19 cellular contexts compared by ENCODE assay signal in genomic region chr2:69131452-69131851, GRCh38.
A peak's percentile ranks its signal among the peaks of the same experiment; 100 is the strongest.
DNase-seq lines count a peak whose midpoint lies in the region; ATAC-seq, FAIRE-seq and TF ChIP-seq lines count a peak whose summit lies in the region.
"Had no signal": no experiment of that assay in that cellular context is flagged by ENCODE, and none has a peak within 500 bp of the region (broad histone marks: within the 10 kb centered on the region; RNA-seq: fewer than 3 reads in every experiment).

No MANE protein-coding gene starts in this region.

- no TSS peak for BruUV-seq in Panc1 (replicated peaks; lab: Mats Ljungman, UMichigan)

- CTCF ChIA-PET in Panc1 (lab: Charles Lee): no interaction called here
- CTCF ChIA-PET in activated CD4-positive, alpha-beta memory T cell treated with anti-CD3 and anti-CD28 coated beads for 36 hours (lab: Charles Lee): no interaction called here

- H3K9me3 ChIP-seq in Panc1 (ENCODE audit: control insufficient read depth, insufficient read depth, low read depth, low read length) (no peaks in the 10 kb centered on the region), osteoblast (ENCODE audit: low read depth, low read length) (no peaks in the 10 kb centered on the region), HAP-1 (no peaks in the 10 kb centered on the region)
- H3K9me3 ChIP-seq: Caco-2 had no signal

- H3K4me1 Mint-ChIP-seq in activated CD4-positive, alpha-beta memory T cell treated with anti-CD3 and anti-CD28 coated beads for 36 hours (ENCODE audit: low read depth): no peaks in the 10 kb centered on the region
- H3K4me1 Mint-ChIP-seq: GM23338 had no signal

- no peaks in the 10 kb centered on the region for H3K9me3 Mint-ChIP-seq in activated CD4-positive, alpha-beta memory T cell treated with anti-CD3 and anti-CD28 coated beads for 36 hours
- H3K9me3 Mint-ChIP-seq: CD4-positive, alpha-beta T cell; GM23338 had no signal

- H3K27ac Mint-ChIP-seq in activated CD4-positive, alpha-beta memory T cell treated with anti-CD3 and anti-CD28 coated beads for 36 hours: no peak overlapping the region
- H3K27ac Mint-ChIP-seq: CD4-positive, alpha-beta T cell; GM23338 had no signal

- no peak overlapping the region for H3K4me2 ChIP-seq in osteoblast (ENCODE audit: insufficient read depth, low read length)
- H3K4me2 ChIP-seq: GM23338 had no signal

- peak overlapping the region; percentile 100 for H3K27ac ChIP-seq in Panc1 (ENCODE audit: low read length)
- peak overlapping the region; percentile 84 for H3K27ac ChIP-seq in osteoblast (ENCODE audit: low read depth, low read length)
- H3K27ac ChIP-seq: C4-2B had no signal

- no peak for DNase-seq in HTR-8/SVneo (ENCODE audit: insufficient read length, low spot score)
- no peak for DNase-seq in Panc1 (ENCODE audit: low read depth, low spot score)
- DNase-seq in osteoblast (ENCODE audit: insufficient read length, low spot score, missing footprints): no peak
- DNase-seq in left cardiac atrium: no peak
- DNase-seq in HAP-1 (ENCODE audit: low spot score in 2 of 2): no peak
- DNase-seq in activated CD4-positive, alpha-beta memory T cell treated with anti-CD3 and anti-CD28 coated beads for 36 hours: no peak
- DNase-seq: AML-193; Caco-2; CD4-positive, alpha-beta T cell; H7; KBM-7 had no signal

- in situ Hi-C loops in Panc1 (cut with HindIII; ENCODE audit: low pct_unique_long_range_greater_than_20kb, low sequenced_read_pairs) (no loop called here), HAP-1 (cut with MboI; ENCODE audit: low sequenced_read_pairs) (no loop called here)

- H3K4me1 ChIP-seq in Panc1 (ENCODE audit: control insufficient read depth, insufficient read depth, low read length) (peaks cover 23% of the 10 kb centered on the region), osteoblast (ENCODE audit: insufficient read depth, low read length) (peaks cover 41% of the 10 kb centered on the region), HAP-1 (peaks cover 5% of the 10 kb centered on the region)
- H3K4me1 ChIP-seq: Caco-2 had no signal

- peaks cover 23% of the 10 kb centered on the region for H3K27me3 Mint-ChIP-seq in activated CD4-positive, alpha-beta memory T cell treated with anti-CD3 and anti-CD28 coated beads for 36 hours

- H3K4me3 ChIP-seq in Panc1 (ENCODE audit: low read depth in 2 of 2, low read length in 2 of 2): no peak overlapping the region
- no peak overlapping the region for H3K4me3 ChIP-seq in osteoblast (ENCODE audit: insufficient read depth, low read length)
- H3K4me3 ChIP-seq in HAP-1: no peak overlapping the region
- H3K4me3 ChIP-seq: GM23338 had no signal

- H3K36me3 ChIP-seq in Panc1 (ENCODE audit: control insufficient read depth, insufficient read depth, low read length) (no peaks in the 10 kb centered on the region; the same call in 1 of the 2 replicates), osteoblast (ENCODE audit: insufficient read depth, low read length) (peaks cover 24% of the 10 kb centered on the region), HAP-1 (replicated peaks) (no peaks in the 10 kb centered on the region; the same call in 1 of the 2 replicates)

- ATAC-seq in Panc1 (no peak), GM21723 (IDR thresholded peaks at IDR 0.05; ENCODE audit: unreplicated experiment) (no peak), left cardiac atrium (no peak)
- ATAC-seq: GM23338 had no signal

- FAIRE-seq in HTR-8/SVneo (lab: Jason Lieb, UNC): peak; percentile 69
- FAIRE-seq: A204.1, D721Med, G401.6, GM12891, GM19239 had no signal

- no peaks in the 10 kb centered on the region for H3K27me3 ChIP-seq in Panc1 (ENCODE audit: control insufficient read depth, insufficient read depth, low read length)
- no peaks in the 10 kb centered on the region for H3K27me3 ChIP-seq in osteoblast (ENCODE audit: insufficient read depth, low read length)
- no peaks in the 10 kb centered on the region for H3K27me3 ChIP-seq in HAP-1 (ENCODE audit: low read depth)

- intact Hi-C loops in Panc1 (cut with micrococcal nuclease; ENCODE audit: unreplicated experiment) (no loop called here), left cardiac atrium (cut with DNase I) (no loop called here)
- intact Hi-C loops in activated CD4-positive, alpha-beta memory T cell treated with anti-CD3 and anti-CD28 coated beads for 36 hours (cut with micrococcal nuclease): no loop called here

- H2AFZ ChIP-seq in osteoblast (ENCODE audit: low read length): no peak overlapping the region
- H2AFZ ChIP-seq: GM23338 had no signal

- H3K36me3 Mint-ChIP-seq in activated CD4-positive, alpha-beta memory T cell treated with anti-CD3 and anti-CD28 coated beads for 36 hours: no peaks in the 10 kb centered on the region

- no peak overlapping the region for H3K4me3 Mint-ChIP-seq in activated CD4-positive, alpha-beta memory T cell treated with anti-CD3 and anti-CD28 coated beads for 36 hours
- H3K4me3 Mint-ChIP-seq: CD4-positive, alpha-beta T cell; GM23338 had no signal

- H4K20me1 ChIP-seq in osteoblast (ENCODE audit: insufficient read depth, low read length): no peaks in the 10 kb centered on the region

- no peaks in the 10 kb centered on the region for H3K79me2 ChIP-seq in osteoblast (ENCODE audit: insufficient read depth, low read length)

- POLR2A ChIA-PET in Panc1 (lab: Charles Lee): no interaction called here
- POLR2A ChIA-PET in activated CD4-positive, alpha-beta memory T cell treated with anti-CD3 and anti-CD28 coated beads for 36 hours (lab: Charles Lee): no interaction called here

- TF ChIP-seq CTCF in Panc1 (IDR thresholded peaks at IDR 0.05) (no peak), osteoblast (IDR thresholded peaks at IDR 0.05; ENCODE audit: extremely low read depth, low read depth, low read length) (no peak)
